16 cellular contexts compared by ENCODE assay signal in genomic region chrX:2647627-2648026, GRCh38. TPM values are rescaled to one million over a fixed set of nuclear protein-coding genes. Genes with fewer than 3 reads are reported as not detected.
DNase-seq lines count a peak whose midpoint lies in the region; ATAC-seq and TF ChIP-seq lines count a peak whose summit lies in the region.
"Had no signal": no experiment of that assay in that cellular context is flagged by ENCODE, and none has a peak within 500 bp of the region (broad histone marks: within the 10 kb centered on the region; RNA-seq: fewer than 3 reads in every experiment).

No MANE protein-coding gene starts in this region.

- 93% methylated on average over 3 of the region's 3 CpGs for WGBS in hepatocyte (ENCODE audit: low lambda C conversion rate, missing lambda C conversion rate)

- H3K9me2 ChIP-seq in hepatocyte (replicated peaks; ENCODE audit: insufficient read depth), result no peaks in the 10 kb centered on the region

- ATAC-seq in stimulated activated naive CD8-positive, alpha-beta T cell treated with anti-CD3 and anti-CD28 coated beads, Interleukin-15, amount 100 ng/mL, for 72 hours, result peak; percentile 62

- no peaks in the 10 kb centered on the region for H3K27me3 ChIP-seq in hepatocyte
- H3K27me3 ChIP-seq: BLaER1 treated with 17β-estradiol and CSF1 and Interleukin-3, amounts not matched to agents 10 nM and 100 nM had no signal

- DNase-seq in activated CD4-positive, alpha-beta T cell treated with anti-CD3 and anti-CD28 coated beads for 48 hours, result peak; percentile 46
- DNase-seq in activated CD4-positive, alpha-beta T cell treated with anti-CD3 and anti-CD28 coated beads, Interleukin-2, amount 50 U/mL, for 1 hour, result no peak
- peak; percentile 17 to 28 for DNase-seq in stimulated activated CD4-positive, alpha-beta T cell treated with anti-CD3 and anti-CD28 coated beads, Interleukin-2, amount 100 ng/mL, for 24 hours
- DNase-seq in stimulated activated CD4-positive, alpha-beta T cell treated with anti-CD3 and anti-CD28 coated beads, Interleukin-2, amount 100 ng/mL, for 48 hours, result no peak
- DNase-seq in activated naive CD8-positive, alpha-beta T cell treated with anti-CD3 and anti-CD28 coated beads for 36 hours, result peak; percentile 37
- DNase-seq in stimulated activated naive CD8-positive, alpha-beta T cell treated with anti-CD3 and anti-CD28 coated beads, Interleukin-15, amount 100 ng/mL, for 72 hours, result peak in 1 of 2 donors; percentile 27
- DNase-seq in NCI-H446 treated with DMSO at 0.1 percent for 48 hours (lab: John Stamatoyannopoulos, UW) (no peak), hepatocyte (ENCODE audit: low spot score) (no peak)
- DNase-seq: DMS79 treated with DMSO at 0.1 percent for 48 hours; H9; MV-4-11; NCI-H1417; NCI-H187 treated with DMSO at 0.1 percent for 48 hours; NK-92 treated with Interleukin-12 subunit alpha and Interleukin-12 subunit beta, amount 100 ng/mL, for 24 hours; OCI-M1 had no signal

- no peak overlapping the region for H3K4me3 Mint-ChIP-seq in activated naive CD8-positive, alpha-beta T cell treated with anti-CD3 and anti-CD28 coated beads for 36 hours
- peak overlapping the region; percentile 5 to 51 for H3K4me3 Mint-ChIP-seq in stimulated activated naive CD8-positive, alpha-beta T cell treated with anti-CD3 and anti-CD28 coated beads, Interleukin-15, amount 100 ng/mL, for 72 hours
- H3K4me3 Mint-ChIP-seq: H9 had no signal

- no peaks in the 10 kb centered on the region for H3K9me3 ChIP-seq in hepatocyte (ENCODE audit: low read depth)
- H3K9me3 ChIP-seq: BLaER1 treated with 17β-estradiol and CSF1 and Interleukin-3, amounts not matched to agents 10 nM and 100 nM had no signal

- H3K27ac ChIP-seq in hepatocyte, result no peak overlapping the region
- H3K27ac ChIP-seq: BLaER1 treated with 17β-estradiol and CSF1 and Interleukin-3, amounts not matched to agents 10 nM and 100 nM had no signal

- H3K4me1 ChIP-seq in hepatocyte (ENCODE audit: insufficient read depth), result no peaks in the 10 kb centered on the region

- peaks cover 22% of the 10 kb centered on the region for H3K36me3 Mint-ChIP-seq in activated naive CD8-positive, alpha-beta T cell treated with anti-CD3 and anti-CD28 coated beads for 36 hours

- no peak overlapping the region for H2AFZ ChIP-seq in hepatocyte

- H3K27ac Mint-ChIP-seq in activated naive CD8-positive, alpha-beta T cell treated with anti-CD3 and anti-CD28 coated beads for 36 hours, result peak overlapping the region; percentile 46
- peak overlapping the region; percentile 59 to 88 for H3K27ac Mint-ChIP-seq in stimulated activated naive CD8-positive, alpha-beta T cell treated with anti-CD3 and anti-CD28 coated beads, Interleukin-15, amount 100 ng/mL, for 72 hours

- H3K79me2 ChIP-seq in hepatocyte, result no peaks in the 10 kb centered on the region

- H4K20me1 ChIP-seq in hepatocyte (ENCODE audit: insufficient read depth, poor library complexity, severe bottlenecking), result no peaks in the 10 kb centered on the region
- H4K20me1 ChIP-seq: BLaER1 treated with 17β-estradiol and CSF1 and Interleukin-3, amounts not matched to agents 10 nM and 100 nM had no signal

- TF ChIP-seq CTCF in hepatocyte (IDR thresholded peaks at IDR 0.05; ENCODE audit: poor library complexity), result no peak

- no peaks in the 10 kb centered on the region for H3K9me3 Mint-ChIP-seq in activated naive CD8-positive, alpha-beta T cell treated with anti-CD3 and anti-CD28 coated beads for 36 hours
- H3K9me3 Mint-ChIP-seq in stimulated activated naive CD8-positive, alpha-beta T cell treated with anti-CD3 and anti-CD28 coated beads, Interleukin-15, amount 100 ng/mL, for 72 hours, result peaks cover 6 to 7% of the 10 kb centered on the region in 2 donors
- H3K9me3 Mint-ChIP-seq: H9 had no signal

- H3K27me3 Mint-ChIP-seq in activated naive CD8-positive, alpha-beta T cell treated with anti-CD3 and anti-CD28 coated beads for 36 hours, result no peaks in the 10 kb centered on the region
- H3K27me3 Mint-ChIP-seq in stimulated activated naive CD8-positive, alpha-beta T cell treated with anti-CD3 and anti-CD28 coated beads, Interleukin-15, amount 100 ng/mL, for 72 hours, result no peaks in the 10 kb centered on the region

- H3K4me2 ChIP-seq in hepatocyte, result no peak overlapping the region

- peaks cover 27% of the 10 kb centered on the region for H3K4me1 Mint-ChIP-seq in activated naive CD8-positive, alpha-beta T cell treated with anti-CD3 and anti-CD28 coated beads for 36 hours
- H3K4me1 Mint-ChIP-seq in stimulated activated naive CD8-positive, alpha-beta T cell treated with anti-CD3 and anti-CD28 coated beads, Interleukin-15, amount 100 ng/mL, for 72 hours, result peaks cover 32% of the 10 kb centered on the region
- H3K4me1 Mint-ChIP-seq: H9 had no signal

- no peaks in the 10 kb centered on the region for H3K36me3 ChIP-seq in hepatocyte (replicated peaks; ENCODE audit: insufficient read depth, low read depth)

- no peak overlapping the region for H3K4me3 ChIP-seq in hepatocyte
- H3K4me3 ChIP-seq: BLaER1 treated with 17β-estradiol and CSF1 and Interleukin-3, amounts not matched to agents 10 nM and 100 nM had no signal

RNA-seq across cellular contexts. Expression of gene CD99, which starts 43.5 kb away (rescaled TPM):
- 100 to 1,000 TPM; 112 to 116 TPM for total RNA-seq in activated naive CD8-positive, alpha-beta T cell treated with anti-CD3 and anti-CD28 coated beads for 36 hours
- 329 and 362 TPM in 2 replicates for total RNA-seq in hepatocyte
- 565 and 637 TPM in 2 replicates for polyA plus RNA-seq in hepatocyte

Comparison
In these comparisons a context has a peak if more than half of its experiments do, and no peak if none do; other contexts are left out.
1. DNase-seq: peak in activated CD4-positive, alpha-beta T cell treated with anti-CD3 and anti-CD28 coated beads for 48 hours (single experiment), stimulated activated CD4-positive, alpha-beta T cell treated with anti-CD3 and anti-CD28 coated beads, Interleukin-2, amount 100 ng/mL, for 24 hours (2 of 2) and activated naive CD8-positive, alpha-beta T cell treated with anti-CD3 and anti-CD28 coated beads for 36 hours (single experiment); none in activated CD4-positive, alpha-beta T cell treated with anti-CD3 and anti-CD28 coated beads, Interleukin-2, amount 50 U/mL, for 1 hour (single experiment), stimulated activated CD4-positive, alpha-beta T cell treated with anti-CD3 and anti-CD28 coated beads, Interleukin-2, amount 100 ng/mL, for 48 hours (0 of 2), NCI-H446 treated with DMSO at 0.1 percent for 48 hours (single experiment) and hepatocyte (single experiment).